ENCODE assay signal across 9 cellular contexts in genomic region chr9:68802525-68803015, GRCh38.
A peak's percentile ranks its signal among the peaks of the same experiment; 100 is the strongest.
DNase-seq lines count a peak whose midpoint lies in the region; ATAC-seq and TF ChIP-seq lines count a peak whose summit lies in the region.
"Had no signal": no experiment of that assay in that cellular context is flagged by ENCODE, and none has a peak within 500 bp of the region (broad histone marks: within the 10 kb centered on the region; RNA-seq: fewer than 3 reads in every experiment).

No MANE protein-coding gene starts in this region.

- TF ChIP-seq POLR2A in uterus (IDR thresholded peaks at IDR 0.05): no peak

- peaks cover 10 to 11% of the 10 kb centered on the region in 2 donors for H3K27me3 Mint-ChIP-seq in natural killer cell treated with Interleukin-12 subunit alpha and Interleukin-12 subunit beta and Interleukin-15 and Interleukin-18, amount 100 ng/mL, for 72 hours

- no peak overlapping the region for H3K27ac Mint-ChIP-seq in natural killer cell treated with Interleukin-12 subunit alpha and Interleukin-12 subunit beta and Interleukin-15 and Interleukin-18, amount 100 ng/mL, for 72 hours

- no peaks in the 10 kb centered on the region for H3K4me1 Mint-ChIP-seq in natural killer cell treated with Interleukin-12 subunit alpha and Interleukin-12 subunit beta and Interleukin-15 and Interleukin-18, amount 100 ng/mL, for 72 hours (ENCODE audit: low read depth in 2 of 2)

- H3K36me3 ChIP-seq in uterus: no peaks in the 10 kb centered on the region

- no peaks in the 10 kb centered on the region for H3K27me3 ChIP-seq in uterus

- peak; percentile 95 for ATAC-seq in GM18873 (IDR thresholded peaks at IDR 0.05; ENCODE audit: low FRiP score, unreplicated experiment)
- ATAC-seq in GM21515 (IDR thresholded peaks at IDR 0.05; ENCODE audit: unreplicated experiment): peak; percentile 96
- peak; percentile 95 for ATAC-seq in HG03378 (IDR thresholded peaks at IDR 0.05; ENCODE audit: unreplicated experiment)
- ATAC-seq in natural killer cell treated with Interleukin-12 subunit alpha and Interleukin-12 subunit beta and Interleukin-15 and Interleukin-18, amount 100 ng/mL, for 72 hours: peak; percentile 78 to 80

- H3K4me3 Mint-ChIP-seq in natural killer cell treated with Interleukin-12 subunit alpha and Interleukin-12 subunit beta and Interleukin-15 and Interleukin-18, amount 100 ng/mL, for 72 hours: no peak overlapping the region

- H3K9me3 Mint-ChIP-seq in natural killer cell treated with Interleukin-12 subunit alpha and Interleukin-12 subunit beta and Interleukin-15 and Interleukin-18, amount 100 ng/mL, for 72 hours: no peaks in the 10 kb centered on the region

- no peaks in the 10 kb centered on the region for H3K4me1 ChIP-seq in uterus

- TF ChIP-seq CTCF in uterus (IDR thresholded peaks at IDR 0.05): no peak

- H3K9me3 ChIP-seq in uterus: no peaks in the 10 kb centered on the region

- no peaks in the 10 kb centered on the region for H3K36me3 Mint-ChIP-seq in natural killer cell treated with Interleukin-12 subunit alpha and Interleukin-12 subunit beta and Interleukin-15 and Interleukin-18, amount 100 ng/mL, for 72 hours

- DNase-seq in natural killer cell treated with Interleukin-12 subunit alpha and Interleukin-12 subunit beta and Interleukin-15 and Interleukin-18, amount 100 ng/mL, for 72 hours (ENCODE audit: low spot score): no peak
- DNase-seq in DMS 273 treated with DMSO at 0.1 percent for 48 hours (lab: John Stamatoyannopoulos, UW) (no peak), H4 (ENCODE audit: low spot score) (no peak), uterus (no peak)
- DNase-seq: activated CD8-positive, alpha-beta memory T cell treated with anti-CD3 and anti-CD28 coated beads for 24 hours; NCI-H510A treated with DMSO at 0.1 percent for 48 hours had no signal

- no peak overlapping the region for H3K4me3 ChIP-seq in uterus

- H3K27ac ChIP-seq in uterus: no peak overlapping the region

- intact Hi-C loops in uterus (cut with DNase I; ENCODE audit: low total_unique reads): no loop called here
